ENCODE assay signal across 8 cellular contexts in genomic region chr3:52277071-52277964, GRCh38. TPM values are rescaled to one million over a fixed set of nuclear protein-coding genes. Genes with fewer than 3 reads are reported as not detected.
A peak's percentile ranks its signal among the peaks of the same experiment; 100 is the strongest.
DNase-seq lines count a peak whose midpoint lies in the region; ATAC-seq and TF ChIP-seq lines count a peak whose summit lies in the region.

No MANE protein-coding gene starts in this region.

- peak overlapping the region; percentile 61 for H2AFZ ChIP-seq in DND-41 (ENCODE audit: low read depth, low read length)
- H2AFZ ChIP-seq in osteoblast (ENCODE audit: low read length), result no peak overlapping the region

- peaks cover 49% of the 10 kb centered on the region for H4K20me1 ChIP-seq in DND-41 (ENCODE audit: insufficient read depth, low read length)
- H4K20me1 ChIP-seq in osteoblast (ENCODE audit: insufficient read depth, low read length), result peaks cover 45% of the 10 kb centered on the region

- H3K79me2 ChIP-seq in DND-41 (ENCODE audit: insufficient read depth, low read length), result peaks cover 68% of the 10 kb centered on the region
- peaks cover 58% of the 10 kb centered on the region for H3K79me2 ChIP-seq in osteoblast (ENCODE audit: insufficient read depth, low read length)

- peak; percentile 56 for ATAC-seq in DND-41 (ENCODE audit: insufficient read depth, low read depth)
- ATAC-seq in HG02798 (IDR thresholded peaks at IDR 0.05; ENCODE audit: poor library complexity, unreplicated experiment), result peak; percentile 21
- no peak for ATAC-seq in thoracic aorta (ENCODE audit: insufficient number of reproducible peaks, low FRiP score, low read depth)
- no peak for ATAC-seq in HG03439 (IDR thresholded peaks at IDR 0.05; ENCODE audit: unreplicated experiment)

- no peaks in the 10 kb centered on the region for H3K9me3 ChIP-seq in DND-41 (ENCODE audit: insufficient read depth, low read length, severe bottlenecking)
- no peaks in the 10 kb centered on the region for H3K9me3 ChIP-seq in SJSA1 (replicated peaks)
- no peaks in the 10 kb centered on the region for H3K9me3 ChIP-seq in osteoblast (ENCODE audit: low read depth, low read length)
- H3K9me3 ChIP-seq in thoracic aorta, result no peaks in the 10 kb centered on the region

- peaks cover 53% of the 10 kb centered on the region for H3K4me1 ChIP-seq in DND-41 (ENCODE audit: insufficient read depth, low read length)
- H3K4me1 ChIP-seq in SJSA1 (replicated peaks), result peaks cover 31% of the 10 kb centered on the region
- H3K4me1 ChIP-seq in osteoblast (ENCODE audit: insufficient read depth, low read length), result peaks cover 37% of the 10 kb centered on the region
- H3K4me1 ChIP-seq in thoracic aorta (ENCODE audit: control insufficient read depth in 1 of 2, low read depth in 2 of 2), result peaks cover 33 to 59% of the 10 kb centered on the region in 2 donors

- no peaks in the 10 kb centered on the region for H3K27me3 ChIP-seq in DND-41 (ENCODE audit: insufficient read depth, low read length, poor library complexity)
- no peaks in the 10 kb centered on the region for H3K27me3 ChIP-seq in SJSA1 (replicated peaks)
- H3K27me3 ChIP-seq in osteoblast (ENCODE audit: insufficient read depth, low read length), result no peaks in the 10 kb centered on the region
- H3K27me3 ChIP-seq in thoracic aorta (replicated peaks; ENCODE audit: insufficient read depth), result no peaks in the 10 kb centered on the region

- TF ChIP-seq CTCF in DND-41 (IDR thresholded peaks at IDR 0.05; ENCODE audit: borderline replicate concordance, extremely low read depth, low read length, poor library complexity, severe bottlenecking), result no peak
- TF ChIP-seq CTCF in osteoblast (IDR thresholded peaks at IDR 0.05; ENCODE audit: extremely low read depth, low read depth, low read length), result no peak
- TF ChIP-seq CTCF in thoracic aorta (IDR thresholded peaks at IDR 0.05), result no peak

- H3K36me3 ChIP-seq in DND-41 (ENCODE audit: insufficient read depth, low read length), result peaks cover 48% of the 10 kb centered on the region
- peaks cover 41% of the 10 kb centered on the region for H3K36me3 ChIP-seq in SJSA1
- no peaks in the 10 kb centered on the region for H3K36me3 ChIP-seq in osteoblast (ENCODE audit: insufficient read depth, low read length)
- H3K36me3 ChIP-seq in thoracic aorta, result peaks cover 3% of the 10 kb centered on the region

- H3K4me3 ChIP-seq in DND-41 (ENCODE audit: low read depth in 1 of 2, low read length in 2 of 2) (peak overlapping the region; percentile 87 to 96), SJSA1 (peak overlapping the region; percentile 88), osteoblast (ENCODE audit: insufficient read depth, low read length) (peak overlapping the region; percentile 93), thoracic aorta (peak overlapping the region; percentile 96)

- DNase-seq in DND-41, result peak; percentile 72
- peak; percentile 54 to 72 for DNase-seq in SJSA1 (ENCODE audit: low read depth in 1 of 2, low spot score in 2 of 2)
- DNase-seq in activated naive CD4-positive, alpha-beta T cell (lab: John Stamatoyannopoulos, UW), result peak in 3 of 4 experiments; percentile 33 to 56 (median 47)
- peak; percentile 55 for DNase-seq in germinal center (ENCODE audit: low spot score)
- peak; percentile 89 for DNase-seq in osteoblast (ENCODE audit: insufficient read length, low spot score, missing footprints)
- no peak for DNase-seq in thoracic aorta (ENCODE audit: low spot score)

- peak overlapping the region; percentile 92 for H3K27ac ChIP-seq in DND-41 (ENCODE audit: low read length)
- H3K27ac ChIP-seq in SJSA1, result peak overlapping the region; percentile 96
- peak overlapping the region; percentile 92 for H3K27ac ChIP-seq in osteoblast (ENCODE audit: low read depth, low read length)
- H3K27ac ChIP-seq in thoracic aorta, result peak overlapping the region; percentile 87 to 95

- peak overlapping the region; percentile 79 for H3K9ac ChIP-seq in DND-41 (ENCODE audit: low read depth, low read length)

- H3K4me2 ChIP-seq in DND-41 (ENCODE audit: insufficient read depth, low read length) (peak overlapping the region; percentile 94), osteoblast (ENCODE audit: insufficient read depth, low read length) (peak overlapping the region; percentile 92)

RNA-seq across cellular contexts. Expression of gene WDR82, which starts 1.1 kb away (rescaled TPM):
- 24.1 and 37.0 TPM in 2 replicates for total RNA-seq in SJSA1 (2014; rRNA removed; shearing (Covaris generic))
- 54.2 and 58.3 TPM in 2 replicates for total RNA-seq in osteoblast
- total RNA-seq in thoracic aorta, result 10 to 100 TPM; 44.5 to 66.2 TPM

RNA-seq across cellular contexts. Expression of gene GLYCTK, which starts 10.3 kb away (rescaled TPM):
- 3.7 and 6.1 TPM in 2 replicates for total RNA-seq in SJSA1 (2014; rRNA removed; shearing (Covaris generic))
- 13.8 and 15.0 TPM in 2 replicates for total RNA-seq in osteoblast
- total RNA-seq in thoracic aorta, result 10 to 100 TPM; 14.1 to 14.2 TPM

RNA-seq across cellular contexts. Expression of gene PPM1M, which starts 31.8 kb away (rescaled TPM):
- total RNA-seq in SJSA1 (2014; rRNA removed; shearing (Covaris generic)), result 5.5 and 7.7 TPM in 2 replicates
- 23.9 and 28.2 TPM in 2 replicates for total RNA-seq in osteoblast
- total RNA-seq in thoracic aorta, result 10 to 100 TPM; 41.6 to 51.9 TPM

RNA-seq across cellular contexts. Expression of gene TWF2, which starts 38.4 kb away (rescaled TPM):
- 61.1 and 66.5 TPM in 2 replicates for total RNA-seq in SJSA1 (2014; rRNA removed; shearing (Covaris generic))
- total RNA-seq in osteoblast (115 and 138 TPM in 2 replicates), thoracic aorta (10 to 100 TPM; 52.2 to 69.2 TPM)

RNA-seq across cellular contexts. Expression of gene DNAH1, which starts 38.8 kb away (rescaled TPM):
- total RNA-seq in SJSA1 (2014; rRNA removed; shearing (Covaris generic)), result 0.47 and 1.1 TPM in 2 replicates
- total RNA-seq in osteoblast, result 8.0 and 8.7 TPM in 2 replicates
- 10 to 100 TPM; 14.6 to 21.0 TPM for total RNA-seq in thoracic aorta

Comparison
In these comparisons a context has a peak if more than half of its experiments do, and no peak if none do; other contexts are left out.
1. ATAC-seq: peak in DND-41 (single experiment) and HG02798 (single experiment); none in thoracic aorta (single experiment) and HG03439 (single experiment).
2. Peak in every context shown above with its lines, with median percentiles within 50 percentile points of each other: H3K27ac ChIP-seq and H3K4me3 ChIP-seq.